28 cellular contexts compared by ENCODE assay signal in the genomic region with DNA sequence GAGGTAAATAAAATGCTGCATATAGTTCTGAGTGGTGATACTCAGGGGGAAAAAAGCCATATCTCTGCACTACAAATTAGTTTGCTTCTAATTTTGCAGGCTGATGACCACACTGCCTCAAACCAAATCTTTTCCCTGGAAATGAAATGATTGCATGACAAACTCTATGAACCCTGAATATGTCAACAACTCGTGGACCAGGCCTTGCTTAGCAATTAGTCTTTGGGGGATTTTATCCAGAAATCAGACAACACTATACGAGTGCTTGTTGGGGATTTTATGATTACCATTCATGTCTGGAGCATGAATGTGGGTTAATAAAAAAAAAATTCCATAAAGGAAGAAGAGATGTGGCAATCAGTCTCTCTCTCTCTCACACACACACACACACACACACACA. TPM values are rescaled to one million over a fixed set of nuclear protein-coding genes. Genes with fewer than 3 reads are reported as not detected.
"Had no signal": no experiment of that assay in that cellular context is flagged by ENCODE, and none has a peak within 500 bp of the region (broad histone marks: within the 10 kb centered on the region; RNA-seq: fewer than 3 reads in every experiment).

No MANE protein-coding gene starts in this region.

- H3K4me1 ChIP-seq: Peyer's patch had no signal

- H3K36me3 Mint-ChIP-seq: activated CD8-positive, alpha-beta memory T cell treated with anti-CD3 and anti-CD28 coated beads, Interleukin-2, amount 10 ng/mL, durations not matched to agents 7 days and 5 days; activated naive CD8-positive, alpha-beta T cell treated with anti-CD3 and anti-CD28 coated beads for 36 hours had no signal

- H3K27me3 ChIP-seq: cardiac muscle cell, Peyer's patch had no signal

- H3K36me3 ChIP-seq: cardiac muscle cell, Peyer's patch, WERI-Rb-1 had no signal

- H3K27ac Mint-ChIP-seq: activated CD4-positive, alpha-beta memory T cell treated with anti-CD3 and anti-CD28 coated beads, Interleukin-2, amount 10 ng/mL, durations not matched to agents 7 days and 5 days; activated CD8-positive, alpha-beta memory T cell treated with anti-CD3 and anti-CD28 coated beads, Interleukin-2, amount 10 ng/mL, durations not matched to agents 7 days and 5 days; activated naive CD8-positive, alpha-beta T cell treated with anti-CD3 and anti-CD28 coated beads for 36 hours had no signal

- H3K4me3 Mint-ChIP-seq: activated CD4-positive, alpha-beta memory T cell treated with anti-CD3 and anti-CD28 coated beads, Interleukin-2, amount 10 ng/mL, durations not matched to agents 7 days and 5 days; activated CD8-positive, alpha-beta memory T cell treated with anti-CD3 and anti-CD28 coated beads, Interleukin-2, amount 10 ng/mL, durations not matched to agents 7 days and 5 days; activated naive CD8-positive, alpha-beta T cell treated with anti-CD3 and anti-CD28 coated beads for 36 hours; central memory CD8-positive, alpha-beta T cell had no signal

- H3K4me3 ChIP-seq: cardiac muscle cell, K562, Peyer's patch had no signal

- ATAC-seq: activated CD8-positive, alpha-beta memory T cell treated with anti-CD3 and anti-CD28 coated beads, Interleukin-2, amount 10 ng/mL, durations not matched to agents 7 days and 5 days; K562; PC-3 had no signal

- H3K27me3 Mint-ChIP-seq: activated naive CD8-positive, alpha-beta T cell treated with anti-CD3 and anti-CD28 coated beads for 36 hours; central memory CD8-positive, alpha-beta T cell had no signal

- H3K9me3 ChIP-seq: Peyer's patch had no signal

- H3K27ac ChIP-seq: cardiac muscle cell, Peyer's patch, WERI-Rb-1 had no signal

- H3K4me1 Mint-ChIP-seq: activated CD4-positive, alpha-beta memory T cell treated with anti-CD3 and anti-CD28 coated beads, Interleukin-2, amount 10 ng/mL, durations not matched to agents 7 days and 5 days; activated naive CD8-positive, alpha-beta T cell treated with anti-CD3 and anti-CD28 coated beads for 36 hours; central memory CD8-positive, alpha-beta T cell had no signal

- DNase-seq: activated CD4-positive, alpha-beta memory T cell treated with anti-CD3 and anti-CD28 coated beads, Interleukin-2, amount 10 ng/mL, durations not matched to agents 7 days and 5 days; activated CD4-positive, alpha-beta T cell treated with anti-CD3 and anti-CD28 coated beads for 1 hour; activated CD4-positive, alpha-beta T cell treated with anti-CD3 and anti-CD28 coated beads for 48 hours; activated CD4-positive, CD25-positive, alpha-beta regulatory T cell; activated CD8-positive, alpha-beta memory T cell treated with anti-CD3 and anti-CD28 coated beads for 24 hours; activated CD8-positive, alpha-beta memory T cell treated with anti-CD3 and anti-CD28 coated beads, Interleukin-2, amount 10 ng/mL, durations not matched to agents 7 days and 5 days; activated CD8-positive, alpha-beta memory T cell treated with anti-CD3 and anti-CD28 coated beads, Interleukin-2, amount 50 U/mL, for 48 hours; activated effector memory CD4-positive, alpha-beta T cell treated with anti-CD3 and anti-CD28 coated beads, Interleukin-2, amount 50 U/mL, for 16 hours; activated naive CD4-positive, alpha-beta T cell; activated naive CD4-positive, alpha-beta T cell treated with anti-CD3 and anti-CD28 coated beads, Interleukin-2, amount 50 U/mL, for 16 hours; activated naive CD8-positive, alpha-beta T cell treated with anti-CD3 and anti-CD28 coated beads for 36 hours; activated T-cell treated with anti-CD3 and anti-CD28 coated beads, Interleukin-2, amount 50 U/mL, for 48 hours; amniotic stem cell; NCI-H1105; NCI-H1417 treated with DMSO at 0.1 percent for 48 hours; NCI-H187 treated with DMSO at 0.1 percent for 48 hours; NCI-H2081; NCI-H345; NCI-H524 treated with DMSO at 0.1 percent for 48 hours; PC-3; Peyer's patch; RPMI8226; SIG-M5; T1000; WERI-Rb-1 had no signal

- H3K9me3 Mint-ChIP-seq: activated CD4-positive, alpha-beta memory T cell treated with anti-CD3 and anti-CD28 coated beads, Interleukin-2, amount 10 ng/mL, durations not matched to agents 7 days and 5 days; activated naive CD8-positive, alpha-beta T cell treated with anti-CD3 and anti-CD28 coated beads for 36 hours; central memory CD8-positive, alpha-beta T cell had no signal

RNA-seq across cellular contexts. Expression of a gene that starts 42.0 kb away (rescaled TPM):
- polyA plus RNA-seq: K562 had no signal
